8 cellular contexts compared by ENCODE assay signal in genomic region chr5:69334793-69335268, GRCh38. TPM values are rescaled to one million over a fixed set of nuclear protein-coding genes. Genes with fewer than 3 reads are reported as not detected.
DNase-seq lines count a peak whose midpoint lies in the region; ATAC-seq and TF ChIP-seq lines count a peak whose summit lies in the region.

No MANE protein-coding gene starts in this region.

- TF ChIP-seq POLR2A in lower leg skin (IDR thresholded peaks at IDR 0.05), result no peak

- TF ChIP-seq CTCF in coronary artery (IDR thresholded peaks at IDR 0.05) (peak; percentile 58), lower leg skin (IDR thresholded peaks at IDR 0.05) (peak in 1 of 3 donors; percentile 68)

- intact Hi-C loops in lower leg skin (cut with DNase I; ENCODE audit: low total_unique reads), result no loop called here

- peak; percentile 71 for ATAC-seq in HG03108 (IDR thresholded peaks at IDR 0.05; ENCODE audit: unreplicated experiment)

- peak overlapping the region; percentile 38 for H3K4me3 ChIP-seq in coronary artery
- no peak overlapping the region for H3K4me3 ChIP-seq in lower leg skin (ENCODE audit: low read depth, poor library complexity, severe bottlenecking)

- peak; percentile 29 for DNase-seq in DMS153 treated with DMSO at 0.1 percent for 48 hours (lab: John Stamatoyannopoulos, UW; ENCODE audit: unreplicated experiment)
- no peak for DNase-seq in DMS153 (lab: John Stamatoyannopoulos, UW)
- peak; percentile 28 for DNase-seq in NCI-H526 treated with DMSO at 0.1 percent for 48 hours (lab: John Stamatoyannopoulos, UW)
- peak; percentile 32 to 54 for DNase-seq in activated CD4-positive, alpha-beta T cell treated with anti-CD3 and anti-CD28 coated beads, Interleukin-2, amount 50 U/mL, for 24 hours (ENCODE audit: low read depth in 1 of 2, low spot score in 1 of 2)
- DNase-seq in coronary artery (ENCODE audit: low spot score), result peak; percentile 82
- DNase-seq in lower leg skin (ENCODE audit: low spot score in 2 of 2), result peak; percentile 74 to 97
- peak; percentile 58 to 75 for DNase-seq in stimulated activated CD4-positive, alpha-beta T cell treated with anti-CD3 and anti-CD28 coated beads, Interleukin-4, amount 100 ng/mL, for 48 hours (ENCODE audit: low read depth in 2 of 2)

- 9% methylated on average over 18 of the region's 18 CpGs for WGBS in lower leg skin, 2 donors

- no peak overlapping the region for H3K27ac ChIP-seq in coronary artery

RNA-seq across cellular contexts. Expression of gene CCDC125, which starts 2.2 kb away (rescaled TPM):
- 1 to 10 TPM; 4.1 to 6.0 (median 5.5) TPM for total RNA-seq in lower leg skin

RNA-seq across cellular contexts. Expression of gene AK6, which starts 34.5 kb away (rescaled TPM):
- total RNA-seq in lower leg skin, result 10 to 100 TPM; 10.5 to 19.1 (median 15.0) TPM

RNA-seq across cellular contexts. Expression of gene TAF9, which starts 34.5 kb away (rescaled TPM):
- total RNA-seq in lower leg skin, result 10 to 100 TPM; 26.8 to 48.1 (median 31.2) TPM

RNA-seq across cellular contexts. Expression of gene RAD17, which starts 34.8 kb away (rescaled TPM):
- 10 to 100 TPM in 3 of 4 donors, 1 to 10 TPM in 1; 9.0 to 21.2 (median 12.9) TPM for total RNA-seq in lower leg skin
